8 cellular contexts compared by ENCODE assay signal in the genomic region with DNA sequence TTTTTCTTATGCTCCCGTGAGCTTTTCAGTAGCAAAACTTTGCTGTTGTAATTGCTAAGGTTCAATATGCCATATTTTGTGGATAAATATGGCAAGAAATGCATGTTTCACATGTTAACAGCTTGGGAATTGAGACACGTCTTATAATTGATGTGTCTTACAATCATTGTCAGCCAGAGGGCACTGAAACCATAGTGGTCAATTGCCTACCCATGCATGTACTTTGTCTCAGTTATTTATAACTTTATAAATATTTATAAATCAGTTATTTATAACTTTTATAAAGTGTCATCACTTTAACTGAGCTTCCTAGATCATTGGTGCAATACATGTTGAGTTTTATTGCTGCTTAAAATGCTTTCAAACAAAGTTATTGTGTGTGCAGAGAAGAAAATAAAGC.
A peak's percentile ranks its signal among the peaks of the same experiment; 100 is the strongest.
DNase-seq lines count a peak whose midpoint lies in the region; ATAC-seq, FAIRE-seq and TF ChIP-seq lines count a peak whose summit lies in the region.

No MANE protein-coding gene starts in this region.

- TF ChIP-seq CTCF in activated CD8-positive, alpha-beta T cell treated with anti-CD3 and anti-CD28 coated beads for 36 hours (IDR thresholded peaks at IDR 0.05) = peak; percentile 80
- TF ChIP-seq CTCF in type B pancreatic cell (conservative IDR thresholded peaks at IDR 0.05) = peak; percentile 68

- ATAC-seq in activated CD8-positive, alpha-beta T cell treated with anti-CD3 and anti-CD28 coated beads for 36 hours = peak; percentile 68
- ATAC-seq in HG02759 (IDR thresholded peaks at IDR 0.05; ENCODE audit: unreplicated experiment) = no peak

- H3K9me3 Mint-ChIP-seq in activated CD4-positive, alpha-beta T cell treated with anti-CD3 and anti-CD28 coated beads, Interleukin-2, amount 10 ng/mL, durations not matched to agents 7 days and 5 days = peaks cover 4% of the 10 kb centered on the region
- peaks cover 2% of the 10 kb centered on the region for H3K9me3 Mint-ChIP-seq in activated CD8-positive, alpha-beta T cell treated with anti-CD3 and anti-CD28 coated beads for 36 hours
- H3K9me3 Mint-ChIP-seq in immature natural killer cell (peaks cover 0 to 5% (median 2%) of the 10 kb centered on the region in 6 donors), type B pancreatic cell (peaks cover 7% of the 10 kb centered on the region)

- no peak overlapping the region for H3K27ac Mint-ChIP-seq in activated CD4-positive, alpha-beta T cell treated with anti-CD3 and anti-CD28 coated beads, Interleukin-2, amount 10 ng/mL, durations not matched to agents 7 days and 5 days
- no peak overlapping the region for H3K27ac Mint-ChIP-seq in activated CD8-positive, alpha-beta T cell treated with anti-CD3 and anti-CD28 coated beads for 36 hours
- H3K27ac Mint-ChIP-seq in immature natural killer cell = no peak overlapping the region
- no peak overlapping the region for H3K27ac Mint-ChIP-seq in type B pancreatic cell

- peaks cover 10% of the 10 kb centered on the region for H3K4me1 Mint-ChIP-seq in activated CD4-positive, alpha-beta T cell treated with anti-CD3 and anti-CD28 coated beads, Interleukin-2, amount 10 ng/mL, durations not matched to agents 7 days and 5 days
- H3K4me1 Mint-ChIP-seq in activated CD8-positive, alpha-beta T cell treated with anti-CD3 and anti-CD28 coated beads for 36 hours (ENCODE audit: low read depth) = no peaks in the 10 kb centered on the region
- H3K4me1 Mint-ChIP-seq in immature natural killer cell (no peaks in the 10 kb centered on the region), type B pancreatic cell (ENCODE audit: unreplicated experiment) (no peaks in the 10 kb centered on the region)

- peaks cover 2% of the 10 kb centered on the region for H3K27me3 Mint-ChIP-seq in activated CD4-positive, alpha-beta T cell treated with anti-CD3 and anti-CD28 coated beads, Interleukin-2, amount 10 ng/mL, durations not matched to agents 7 days and 5 days
- no peaks in the 10 kb centered on the region for H3K27me3 Mint-ChIP-seq in activated CD8-positive, alpha-beta T cell treated with anti-CD3 and anti-CD28 coated beads for 36 hours
- H3K27me3 Mint-ChIP-seq in immature natural killer cell (ENCODE audit: low read depth in 3 of 3) (peaks cover 6 to 10% (median 6%) of the 10 kb centered on the region in 3 donors), type B pancreatic cell (peaks cover 4% of the 10 kb centered on the region)

- CTCF ChIA-PET in activated CD4-positive, alpha-beta T cell treated with anti-CD3 and anti-CD28 coated beads, Interleukin-2, amount 10 ng/mL, durations not matched to agents 7 days and 5 days (lab: Charles Lee) = interaction anchor here (0.5 to 1.3 kb wide), 3 partner anchors 10 to 261 kb away, joined by 3 to 7 read pairs (median 4); no protein-coding TSS in a partner anchor
- CTCF ChIA-PET in activated CD8-positive, alpha-beta T cell treated with anti-CD3 and anti-CD28 coated beads for 36 hours (lab: Charles Lee) = interaction anchor here (0.6 to 3.1 kb wide), 15 partner anchors 10 to 412 kb away, joined by 3 to 34 read pairs (median 4); no protein-coding TSS in a partner anchor

- intact Hi-C loops in activated CD8-positive, alpha-beta T cell treated with anti-CD3 and anti-CD28 coated beads for 36 hours (cut with micrococcal nuclease) = loop anchor here (5.0 kb wide), 1 partner anchor 252 kb away; no protein-coding TSS in a partner anchor

- H3K36me3 Mint-ChIP-seq in activated CD4-positive, alpha-beta T cell treated with anti-CD3 and anti-CD28 coated beads, Interleukin-2, amount 10 ng/mL, durations not matched to agents 7 days and 5 days (ENCODE audit: low read depth) = peaks cover 7% of the 10 kb centered on the region
- no peaks in the 10 kb centered on the region for H3K36me3 Mint-ChIP-seq in activated CD8-positive, alpha-beta T cell treated with anti-CD3 and anti-CD28 coated beads for 36 hours (ENCODE audit: low read depth)
- H3K36me3 Mint-ChIP-seq in immature natural killer cell (peaks cover 0 to 9% (median 6%) of the 10 kb centered on the region in 3 donors), type B pancreatic cell (peaks cover 4% of the 10 kb centered on the region)

- DNase-seq in activated CD4-positive, alpha-beta T cell treated with anti-CD3 and anti-CD28 coated beads, Interleukin-2, amount 10 ng/mL, durations not matched to agents 7 days and 5 days = peak; percentile 54
- no peak for DNase-seq in activated CD4-positive, alpha-beta T cell treated with anti-CD3 and anti-CD28 coated beads, Interleukin-2, amount 50 U/mL, for 48 hours
- DNase-seq in HTR-8/SVneo (ENCODE audit: insufficient read length, low spot score) = peak; percentile 21
- DNase-seq in activated CD8-positive, alpha-beta T cell treated with anti-CD3 and anti-CD28 coated beads for 36 hours = peak; percentile 55
- peak; percentile 3 to 39 (median 24) for DNase-seq in immature natural killer cell
- DNase-seq in type B pancreatic cell (ENCODE audit: extremely low spot score, unreplicated experiment) = no peak
- DNase-seq in GDM1 (lab: John Stamatoyannopoulos, UW) = no peak

- H3K4me3 Mint-ChIP-seq in activated CD4-positive, alpha-beta T cell treated with anti-CD3 and anti-CD28 coated beads, Interleukin-2, amount 10 ng/mL, durations not matched to agents 7 days and 5 days = no peak overlapping the region
- H3K4me3 Mint-ChIP-seq in activated CD8-positive, alpha-beta T cell treated with anti-CD3 and anti-CD28 coated beads for 36 hours = no peak overlapping the region
- no peak overlapping the region for H3K4me3 Mint-ChIP-seq in immature natural killer cell
- no peak overlapping the region for H3K4me3 Mint-ChIP-seq in type B pancreatic cell

- FAIRE-seq in HTR-8/SVneo (lab: Jason Lieb, UNC) = peak; percentile 4

- POLR2A ChIA-PET in activated CD4-positive, alpha-beta T cell treated with anti-CD3 and anti-CD28 coated beads, Interleukin-2, amount 10 ng/mL, durations not matched to agents 7 days and 5 days (lab: Charles Lee) = no interaction called here
- POLR2A ChIA-PET in activated CD8-positive, alpha-beta T cell treated with anti-CD3 and anti-CD28 coated beads for 36 hours (lab: Charles Lee) = no interaction called here

Comparison
In these comparisons a context has a peak if more than half of its experiments do, and no peak if none do; other contexts are left out.
1. DNase-seq: peak in activated CD4-positive, alpha-beta T cell treated with anti-CD3 and anti-CD28 coated beads, Interleukin-2, amount 10 ng/mL, durations not matched to agents 7 days and 5 days (single experiment), HTR-8/SVneo (single experiment), activated CD8-positive, alpha-beta T cell treated with anti-CD3 and anti-CD28 coated beads for 36 hours (single experiment) and immature natural killer cell (3 of 3); none in activated CD4-positive, alpha-beta T cell treated with anti-CD3 and anti-CD28 coated beads, Interleukin-2, amount 50 U/mL, for 48 hours (0 of 2), type B pancreatic cell (single experiment) and GDM1 (single experiment).